ENCODE assay signal across 2 cellular contexts in genomic region chr1:228150021-228150457, GRCh38.
A peak's percentile ranks its signal among the peaks of the same experiment; 100 is the strongest.
TF ChIP-seq lines count a peak whose summit lies in the region.

No MANE protein-coding gene starts in this region.

TF ChIP-seq in GM23338, 12 proteins besides CTCF, POLR2A, EP300 and RAD21:
- no peak for TF ChIP-seq EZH2 (IDR thresholded peaks at IDR 0.05; ENCODE audit: low read depth, unreplicated experiment)
- no peak for TF ChIP-seq EZH2phosphoT487 (IDR thresholded peaks at IDR 0.05; ENCODE audit: unreplicated experiment)
- no peak for TF ChIP-seq ZNF331 (CRISPR knock-in tag; IDR thresholded peaks at IDR 0.05; ENCODE audit: low read depth)
- TF ChIP-seq POLR2AphosphoS5 (IDR thresholded peaks at IDR 0.05; ENCODE audit: low read depth): no peak
- no peak for TF ChIP-seq ZNF114 (CRISPR knock-in tag; IDR thresholded peaks at IDR 0.05)
- TF ChIP-seq ZNF462 (CRISPR knock-in tag; IDR thresholded peaks at IDR 0.05): no peak
- no peak for TF ChIP-seq REST (IDR thresholded peaks at IDR 0.05; ENCODE audit: unreplicated experiment)
- no peak for TF ChIP-seq NANOG (IDR thresholded peaks at IDR 0.05; ENCODE audit: borderline replicate concordance)
- no peak for TF ChIP-seq STAT1 (IDR thresholded peaks at IDR 0.05; ENCODE audit: unreplicated experiment)
- TF ChIP-seq CREB1 (CRISPR knock-in tag; IDR thresholded peaks at IDR 0.05; ENCODE audit: low read depth): no peak
- no peak for TF ChIP-seq JUNB (IDR thresholded peaks at IDR 0.05; ENCODE audit: unreplicated experiment)
- TF ChIP-seq ETS1 (IDR thresholded peaks at IDR 0.05): no peak

TF ChIP-seq in K562, 482 proteins besides CTCF, POLR2A, EP300 and RAD21:
- TF ChIP-seq MYNN (IDR thresholded peaks at IDR 0.05) (0 out of 2 replicates have a peak, but pooled peaks have one; percentile 9), MYNN (CRISPR knock-in tag; IDR thresholded peaks at IDR 0.05) (no peak), ZBTB5 (IDR thresholded peaks at IDR 0.05) (no peak), RBM22 (IDR thresholded peaks at IDR 0.05; ENCODE audit: low read depth, low read length, poor library complexity, severe bottlenecking) (peak; percentile 58), ZNF740 (CRISPR knock-in tag; IDR thresholded peaks at IDR 0.05) (0 out of 2 replicates have a peak, but pooled peaks have one; percentile 28), ZNF740 (tag; IDR thresholded peaks at IDR 0.05) (0 out of 4 replicates have a peak, but pooled peaks of 1 of the 2 experiments have one; percentile 51), POLR2G (IDR thresholded peaks at IDR 0.05; ENCODE audit: low read depth, low read length) (peak; percentile 71)
